ENCODE assay signal across 30 cellular contexts in genomic region chr18:78100189-78100588, GRCh38.
"Had no signal": no experiment of that assay in that cellular context is flagged by ENCODE, and none has a peak within 500 bp of the region (broad histone marks: within the 10 kb centered on the region; RNA-seq: fewer than 3 reads in every experiment).

No MANE protein-coding gene starts in this region.

- H3K27ac ChIP-seq: ascending aorta, cardiac muscle cell, KMS-11, PC-9, RWPE1 had no signal

- DNase-seq: activated CD4-positive, alpha-beta T cell treated with anti-CD3 and anti-CD28 coated beads, Interleukin-2, amount 10 ng/mL, durations not matched to agents 24 days and 14 days; activated CD4-positive, alpha-beta T cell treated with anti-CD3 and anti-CD28 coated beads, Interleukin-2, amount 50 U/mL, for 4 hours; activated CD8-positive, alpha-beta T cell treated with anti-CD3 and anti-CD28 coated beads for 36 hours; activated effector memory CD4-positive, alpha-beta T cell treated with anti-CD3 and anti-CD28 coated beads, Interleukin-2, amount 50 U/mL, for 16 hours; activated naive CD4-positive, alpha-beta T cell; activated naive CD4-positive, alpha-beta T cell treated with anti-CD3 and anti-CD28 coated beads, Interleukin-2, amount 50 U/mL, for 16 hours; activated naive CD8-positive, alpha-beta T cell treated with anti-CD3 and anti-CD28 coated beads for 36 hours; activated T-cell treated with anti-CD3 and anti-CD28 coated beads, Interleukin-2, amount 50 U/mL, for 1 hour; activated T-cell treated with anti-CD3 and anti-CD28 coated beads, Interleukin-2, amount 50 U/mL, for 72 hours; amniotic stem cell; MM.1S; NCI-H1048; NCI-H1105 treated with DMSO at 0.1 percent for 48 hours; NCI-H1436; NCI-H1694 treated with DMSO at 0.1 percent for 48 hours; NCI-H2029; NCI-H510A; NCI-H526; NCI-H748 treated with DMSO at 0.1 percent for 48 hours; NK-92 treated with Interleukin-12 subunit alpha and Interleukin-12 subunit beta, amount 100 ng/mL, for 24 hours; PC-9; SIG-M5; T1000 had no signal

- H3K4me3 ChIP-seq: ascending aorta, cardiac muscle cell, PC-9 had no signal

- H3K4me1 ChIP-seq: ascending aorta had no signal

- H3K9me3 ChIP-seq: ascending aorta had no signal

- H3K36me3 ChIP-seq: ascending aorta, cardiac muscle cell had no signal

- ATAC-seq: activated CD8-positive, alpha-beta T cell treated with anti-CD3 and anti-CD28 coated beads for 36 hours; activated T-cell treated with anti-CD3 and anti-CD28 coated beads, Interleukin-2, amount 50 U/mL, for 72 hours; activated T-helper 17 cell treated with anti-CD3 and anti-CD28 coated beads, Interleukin-2, amount 50 U/mL, for 72 hours; Right ventricle myocardium inferior; SK-N-SH treated with all-trans-retinoic acid at 6 μM for 48 hours had no signal

- H3K27me3 ChIP-seq: ascending aorta, cardiac muscle cell had no signal
